ENCODE assay signal across 1 cellular context in the genomic region with DNA sequence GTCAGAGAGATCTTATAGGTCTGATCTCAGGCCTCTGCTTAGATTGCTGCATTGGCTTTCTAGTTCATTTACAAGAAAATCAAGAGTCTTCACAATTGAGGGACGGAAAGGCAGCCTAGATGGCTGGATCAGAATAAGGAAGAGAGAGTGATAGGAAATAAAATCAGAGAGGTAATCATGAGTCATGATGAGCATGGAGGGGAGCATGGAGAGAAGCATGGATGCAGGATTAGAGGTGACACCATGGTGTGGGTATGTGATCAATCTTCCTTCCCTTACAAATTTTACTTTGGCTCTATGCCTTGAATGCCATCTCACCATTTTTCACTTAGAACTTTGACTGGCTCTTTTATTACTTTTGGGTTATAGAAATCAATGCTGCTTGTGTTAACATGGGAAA.
TF ChIP-seq lines count a peak whose summit lies in the region.

No MANE protein-coding gene starts in this region.

TF ChIP-seq in GM23338, 12 proteins besides CTCF, POLR2A, EP300 and RAD21:
- TF ChIP-seq, protein P1, sequence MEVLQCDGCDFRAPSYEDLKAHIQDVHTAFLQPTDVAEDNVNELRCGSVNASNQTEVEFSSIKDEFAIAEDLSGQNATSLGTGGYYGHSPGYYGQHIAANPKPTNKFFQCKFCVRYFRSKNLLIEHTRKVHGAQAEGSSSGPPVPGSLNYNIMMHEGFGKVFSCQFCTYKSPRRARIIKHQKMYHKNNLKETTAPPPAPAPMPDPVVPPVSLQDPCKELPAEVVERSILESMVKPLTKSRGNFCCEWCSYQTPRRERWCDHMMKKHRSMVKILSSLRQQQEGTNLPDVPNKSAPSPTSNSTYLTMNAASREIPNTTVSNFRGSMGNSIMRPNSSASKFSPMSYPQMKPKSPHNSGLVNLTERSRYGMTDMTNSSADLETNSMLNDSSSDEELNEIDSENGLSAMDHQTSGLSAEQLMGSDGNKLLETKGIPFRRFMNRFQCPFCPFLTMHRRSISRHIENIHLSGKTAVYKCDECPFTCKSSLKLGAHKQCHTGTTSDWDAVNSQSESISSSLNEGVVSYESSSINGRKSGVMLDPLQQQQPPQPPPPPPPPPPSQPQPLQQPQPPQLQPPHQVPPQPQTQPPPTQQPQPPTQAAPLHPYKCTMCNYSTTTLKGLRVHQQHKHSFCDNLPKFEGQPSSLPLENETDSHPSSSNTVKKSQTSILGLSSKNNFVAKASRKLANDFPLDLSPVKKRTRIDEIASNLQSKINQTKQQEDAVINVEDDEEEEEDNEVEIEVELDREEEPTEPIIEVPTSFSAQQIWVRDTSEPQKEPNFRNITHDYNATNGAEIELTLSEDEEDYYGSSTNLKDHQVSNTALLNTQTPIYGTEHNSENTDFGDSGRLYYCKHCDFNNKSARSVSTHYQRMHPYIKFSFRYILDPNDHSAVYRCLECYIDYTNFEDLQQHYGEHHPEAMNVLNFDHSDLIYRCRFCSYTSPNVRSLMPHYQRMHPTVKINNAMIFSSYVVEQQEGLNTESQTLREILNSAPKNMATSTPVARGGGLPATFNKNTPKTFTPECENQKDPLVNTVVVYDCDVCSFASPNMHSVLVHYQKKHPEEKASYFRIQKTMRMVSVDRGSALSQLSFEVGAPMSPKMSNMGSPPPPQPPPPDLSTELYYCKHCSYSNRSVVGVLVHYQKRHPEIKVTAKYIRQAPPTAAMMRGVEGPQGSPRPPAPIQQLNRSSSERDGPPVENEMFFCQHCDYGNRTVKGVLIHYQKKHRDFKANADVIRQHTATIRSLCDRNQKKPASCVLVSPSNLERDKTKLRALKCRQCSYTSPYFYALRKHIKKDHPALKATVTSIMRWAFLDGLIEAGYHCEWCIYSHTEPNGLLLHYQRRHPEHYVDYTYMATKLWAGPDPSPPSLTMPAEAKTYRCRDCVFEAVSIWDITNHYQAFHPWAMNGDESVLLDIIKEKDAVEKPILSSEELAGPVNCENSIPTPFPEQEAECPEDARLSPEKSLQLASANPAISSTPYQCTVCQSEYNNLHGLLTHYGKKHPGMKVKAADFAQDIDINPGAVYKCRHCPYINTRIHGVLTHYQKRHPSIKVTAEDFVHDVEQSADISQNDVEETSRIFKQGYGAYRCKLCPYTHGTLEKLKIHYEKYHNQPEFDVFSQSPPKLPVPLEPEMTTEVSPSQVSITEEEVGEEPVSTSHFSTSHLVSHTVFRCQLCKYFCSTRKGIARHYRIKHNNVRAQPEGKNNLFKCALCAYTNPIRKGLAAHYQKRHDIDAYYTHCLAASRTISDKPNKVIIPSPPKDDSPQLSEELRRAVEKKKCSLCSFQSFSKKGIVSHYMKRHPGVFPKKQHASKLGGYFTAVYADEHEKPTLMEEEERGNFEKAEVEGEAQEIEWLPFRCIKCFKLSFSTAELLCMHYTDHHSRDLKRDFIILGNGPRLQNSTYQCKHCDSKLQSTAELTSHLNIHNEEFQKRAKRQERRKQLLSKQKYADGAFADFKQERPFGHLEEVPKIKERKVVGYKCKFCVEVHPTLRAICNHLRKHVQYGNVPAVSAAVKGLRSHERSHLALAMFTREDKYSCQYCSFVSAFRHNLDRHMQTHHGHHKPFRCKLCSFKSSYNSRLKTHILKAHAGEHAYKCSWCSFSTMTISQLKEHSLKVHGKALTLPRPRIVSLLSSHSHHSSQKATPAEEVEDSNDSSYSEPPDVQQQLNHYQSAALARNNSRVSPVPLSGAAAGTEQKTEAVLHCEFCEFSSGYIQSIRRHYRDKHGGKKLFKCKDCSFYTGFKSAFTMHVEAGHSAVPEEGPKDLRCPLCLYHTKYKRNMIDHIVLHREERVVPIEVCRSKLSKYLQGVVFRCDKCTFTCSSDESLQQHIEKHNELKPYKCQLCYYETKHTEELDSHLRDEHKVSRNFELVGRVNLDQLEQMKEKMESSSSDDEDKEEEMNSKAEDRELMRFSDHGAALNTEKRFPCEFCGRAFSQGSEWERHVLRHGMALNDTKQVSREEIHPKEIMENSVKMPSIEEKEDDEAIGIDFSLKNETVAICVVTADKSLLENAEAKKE (CRISPR knock-in tag; IDR thresholded peaks at IDR 0.05): no peak
- TF ChIP-seq, protein P2, sequence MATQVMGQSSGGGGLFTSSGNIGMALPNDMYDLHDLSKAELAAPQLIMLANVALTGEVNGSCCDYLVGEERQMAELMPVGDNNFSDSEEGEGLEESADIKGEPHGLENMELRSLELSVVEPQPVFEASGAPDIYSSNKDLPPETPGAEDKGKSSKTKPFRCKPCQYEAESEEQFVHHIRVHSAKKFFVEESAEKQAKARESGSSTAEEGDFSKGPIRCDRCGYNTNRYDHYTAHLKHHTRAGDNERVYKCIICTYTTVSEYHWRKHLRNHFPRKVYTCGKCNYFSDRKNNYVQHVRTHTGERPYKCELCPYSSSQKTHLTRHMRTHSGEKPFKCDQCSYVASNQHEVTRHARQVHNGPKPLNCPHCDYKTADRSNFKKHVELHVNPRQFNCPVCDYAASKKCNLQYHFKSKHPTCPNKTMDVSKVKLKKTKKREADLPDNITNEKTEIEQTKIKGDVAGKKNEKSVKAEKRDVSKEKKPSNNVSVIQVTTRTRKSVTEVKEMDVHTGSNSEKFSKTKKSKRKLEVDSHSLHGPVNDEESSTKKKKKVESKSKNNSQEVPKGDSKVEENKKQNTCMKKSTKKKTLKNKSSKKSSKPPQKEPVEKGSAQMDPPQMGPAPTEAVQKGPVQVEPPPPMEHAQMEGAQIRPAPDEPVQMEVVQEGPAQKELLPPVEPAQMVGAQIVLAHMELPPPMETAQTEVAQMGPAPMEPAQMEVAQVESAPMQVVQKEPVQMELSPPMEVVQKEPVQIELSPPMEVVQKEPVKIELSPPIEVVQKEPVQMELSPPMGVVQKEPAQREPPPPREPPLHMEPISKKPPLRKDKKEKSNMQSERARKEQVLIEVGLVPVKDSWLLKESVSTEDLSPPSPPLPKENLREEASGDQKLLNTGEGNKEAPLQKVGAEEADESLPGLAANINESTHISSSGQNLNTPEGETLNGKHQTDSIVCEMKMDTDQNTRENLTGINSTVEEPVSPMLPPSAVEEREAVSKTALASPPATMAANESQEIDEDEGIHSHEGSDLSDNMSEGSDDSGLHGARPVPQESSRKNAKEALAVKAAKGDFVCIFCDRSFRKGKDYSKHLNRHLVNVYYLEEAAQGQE (IDR thresholded peaks at IDR 0.05; ENCODE audit: unreplicated experiment): no peak
- TF ChIP-seq ZNF331 (CRISPR knock-in tag; IDR thresholded peaks at IDR 0.05; ENCODE audit: low read depth): no peak
- no peak for TF ChIP-seq POLR2AphosphoS5 (IDR thresholded peaks at IDR 0.05; ENCODE audit: low read depth)
- no peak for TF ChIP-seq STAT1 (IDR thresholded peaks at IDR 0.05; ENCODE audit: unreplicated experiment)
- TF ChIP-seq CREB1 (CRISPR knock-in tag; IDR thresholded peaks at IDR 0.05; ENCODE audit: low read depth): no peak
- TF ChIP-seq, protein P3, sequence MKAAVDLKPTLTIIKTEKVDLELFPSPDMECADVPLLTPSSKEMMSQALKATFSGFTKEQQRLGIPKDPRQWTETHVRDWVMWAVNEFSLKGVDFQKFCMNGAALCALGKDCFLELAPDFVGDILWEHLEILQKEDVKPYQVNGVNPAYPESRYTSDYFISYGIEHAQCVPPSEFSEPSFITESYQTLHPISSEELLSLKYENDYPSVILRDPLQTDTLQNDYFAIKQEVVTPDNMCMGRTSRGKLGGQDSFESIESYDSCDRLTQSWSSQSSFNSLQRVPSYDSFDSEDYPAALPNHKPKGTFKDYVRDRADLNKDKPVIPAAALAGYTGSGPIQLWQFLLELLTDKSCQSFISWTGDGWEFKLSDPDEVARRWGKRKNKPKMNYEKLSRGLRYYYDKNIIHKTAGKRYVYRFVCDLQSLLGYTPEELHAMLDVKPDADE (IDR thresholded peaks at IDR 0.05): no peak
- TF ChIP-seq EZH2 (IDR thresholded peaks at IDR 0.05; ENCODE audit: low read depth, unreplicated experiment): no peak
- no peak for TF ChIP-seq ZNF114 (CRISPR knock-in tag; IDR thresholded peaks at IDR 0.05)
- TF ChIP-seq JUNB (IDR thresholded peaks at IDR 0.05; ENCODE audit: unreplicated experiment): no peak
- TF ChIP-seq EZH2phosphoT487 (IDR thresholded peaks at IDR 0.05; ENCODE audit: unreplicated experiment): no peak
- no peak for TF ChIP-seq NANOG (IDR thresholded peaks at IDR 0.05; ENCODE audit: borderline replicate concordance)
TF ChIP-seq in GM23338: peak in this region for 0.
